In the genomic region with DNA sequence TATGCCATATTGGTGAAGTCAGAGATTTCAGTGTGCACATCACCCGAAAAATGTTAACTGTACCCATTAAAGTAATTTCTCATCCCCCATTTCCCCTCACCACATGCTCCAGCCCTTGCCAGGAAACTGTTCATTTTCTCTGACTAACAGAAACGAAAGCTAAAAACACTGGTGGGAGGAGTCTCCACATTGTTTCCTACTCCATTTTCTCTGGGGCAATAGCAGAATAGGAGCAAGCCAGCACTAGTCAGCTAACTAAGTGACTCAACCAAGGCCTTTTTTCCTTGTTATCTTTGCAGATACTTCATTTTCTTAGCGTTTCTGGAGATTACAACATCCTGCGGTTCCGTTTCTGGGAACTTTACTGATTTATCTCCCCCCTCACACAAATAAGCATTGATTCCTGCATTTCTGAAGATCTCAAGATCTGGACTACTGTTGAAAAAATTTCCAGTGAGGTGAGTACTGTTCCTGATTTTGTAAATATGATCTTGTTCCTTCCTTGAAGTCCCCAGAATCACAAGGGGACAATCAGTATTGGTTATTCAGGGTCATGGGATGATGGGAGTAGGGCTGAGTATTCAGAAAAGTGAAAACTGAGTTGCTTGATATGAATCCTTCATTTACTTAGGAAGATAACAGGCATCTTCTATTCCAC, we compare ENCODE assay signal across 8 cellular contexts. TPM values are rescaled to one million over a fixed set of nuclear protein-coding genes. Genes with fewer than 3 reads are reported as not detected.
A peak's percentile ranks its signal among the peaks of the same experiment; 100 is the strongest.
DNase-seq lines count a peak whose midpoint lies in the region; ATAC-seq and TF ChIP-seq lines count a peak whose summit lies in the region.

A gene (plus strand): TSS at position 204 of the 658 bp plus-strand sequence. CDS start 4,774 bp downstream, outside the sequence.

- H3K27me3 ChIP-seq in ACC112 (ENCODE audit: insufficient read depth, low read length) (no peaks in the 10 kb centered on the region), Peyer's patch (no peaks in the 10 kb centered on the region), psoas muscle (ENCODE audit: insufficient read depth in 3 of 3, low read length in 2 of 3) (no peaks in the 10 kb centered on the region), GM23338 (ENCODE audit: insufficient read depth) (peaks cover 39% of the 10 kb centered on the region)

- H3K9me3 ChIP-seq in Peyer's patch: no peaks in the 10 kb centered on the region
- no peaks in the 10 kb centered on the region for H3K9me3 ChIP-seq in psoas muscle

- peak within 1 kb of the TSS; percentile 97 for H3K27ac Mint-ChIP-seq in activated naive CD8-positive, alpha-beta T cell
- H3K27ac Mint-ChIP-seq in GM23338: no peak within 1 kb of the TSS

- peak within 1 kb of the TSS; percentile 92 for H3K4me3 Mint-ChIP-seq in activated naive CD8-positive, alpha-beta T cell
- no peak within 1 kb of the TSS for H3K4me3 Mint-ChIP-seq in GM23338

- 15 to 43% (median 20%) methylated on average over 5 of the region's 5 CpGs for WGBS in psoas muscle, 3 donors

- peaks cover 39% of the 10 kb centered on the region for H3K4me1 ChIP-seq in ACC112 (ENCODE audit: control insufficient read depth, insufficient read depth, low read length, unreplicated experiment)
- H3K4me1 ChIP-seq in Peyer's patch: peaks cover 0 to 26% (median 10%) of the 10 kb centered on the region in 4 donors
- no peaks in the 10 kb centered on the region for H3K4me1 ChIP-seq in psoas muscle
- H3K4me1 ChIP-seq in GM23338 (ENCODE audit: insufficient read depth): peaks cover 19% of the 10 kb centered on the region

- peak; percentile 42 to 61 for TF ChIP-seq POLR2A in Peyer's patch (IDR thresholded peaks at IDR 0.05)

- H3K9me2 ChIP-seq in GM23338 (ENCODE audit: insufficient read depth): no peaks in the 10 kb centered on the region

- H3K79me2 ChIP-seq in ACC112 (ENCODE audit: control insufficient read depth, insufficient read depth, low read length, unreplicated experiment): peaks cover 60% of the 10 kb centered on the region
- H3K79me2 ChIP-seq in GM23338 (replicated peaks; ENCODE audit: insufficient read depth): no peaks in the 10 kb centered on the region

- H3K9me3 Mint-ChIP-seq in activated naive CD8-positive, alpha-beta T cell (ENCODE audit: low read depth): peaks cover 3% of the 10 kb centered on the region
- H3K9me3 Mint-ChIP-seq in GM23338: no peaks in the 10 kb centered on the region

- TF ChIP-seq CTCF in Peyer's patch (IDR thresholded peaks at IDR 0.05) (no peak), psoas muscle (IDR thresholded peaks at IDR 0.05) (no peak), GM23338 (conservative IDR thresholded peaks at IDR 0.05; ENCODE audit: low read depth in 2 of 2) (no peak)

- peak within 1 kb of the TSS; percentile 87 for H3K4me3 ChIP-seq in ACC112 (ENCODE audit: low read depth, low read length)
- H3K4me3 ChIP-seq in Peyer's patch: peak within 1 kb of the TSS; percentile 43 to 62 (median 56)
- H3K4me3 ChIP-seq in psoas muscle: peak within 1 kb of the TSS; percentile 67
- no peak within 1 kb of the TSS for H3K4me3 ChIP-seq in GM23338

- intact Hi-C loops in psoas muscle (cut with DNase I): no loop called here

- H2AFZ ChIP-seq in ACC112 (ENCODE audit: low read length, unreplicated experiment): peak within 1 kb of the TSS; percentile 33
- H2AFZ ChIP-seq in GM23338: no peak within 1 kb of the TSS

- DNase-seq in Peyer's patch (peak in 2 of 3 donors; percentile 73 to 79), glomerular endothelial cell (ENCODE audit: extremely low read depth, low read depth, low spot score) (peak; percentile 82), psoas muscle (no peak), GM23338 (ENCODE audit: low spot score) (no peak)

- H4K20me1 ChIP-seq in GM23338 (replicated peaks; ENCODE audit: insufficient read depth): no peaks in the 10 kb centered on the region; the same call in 1 of the 2 replicates

- peaks cover 45% of the 10 kb centered on the region for H3K4me1 Mint-ChIP-seq in activated naive CD8-positive, alpha-beta T cell (ENCODE audit: low read depth)
- H3K4me1 Mint-ChIP-seq in GM23338: peaks cover 32% of the 10 kb centered on the region

- ATAC-seq in GM18520 (IDR thresholded peaks at IDR 0.05; ENCODE audit: unreplicated experiment) (peak; percentile 40), HG03064 (IDR thresholded peaks at IDR 0.05; ENCODE audit: low read depth, unreplicated experiment) (peak; percentile 59), psoas muscle (peak; percentile 51 to 90 (median 82)), GM23338 (no peak)

- H3K27ac ChIP-seq in ACC112 (ENCODE audit: low read depth, low read length) (peak within 1 kb of the TSS; percentile 98), Peyer's patch (peak within 1 kb of the TSS; percentile 77 to 87 (median 84)), psoas muscle (peak within 1 kb of the TSS; percentile 74), GM23338 (ENCODE audit: low read depth) (no peak within 1 kb of the TSS)

- no peak within 1 kb of the TSS for H3K4me2 ChIP-seq in GM23338

- peaks cover 26% of the 10 kb centered on the region for H3K36me3 Mint-ChIP-seq in activated naive CD8-positive, alpha-beta T cell
- H3K36me3 Mint-ChIP-seq in GM23338 (ENCODE audit: low read depth): no peaks in the 10 kb centered on the region; the same call in 2 of the 3 replicates

- 0 out of 2 replicates have a peak, but pooled peaks cover 3% of the 10 kb centered on the region for H3F3A ChIP-seq in GM23338 (replicated peaks; ENCODE audit: low read depth)

- H3K36me3 ChIP-seq in ACC112 (ENCODE audit: insufficient read depth, low read length): peaks cover 17% of the 10 kb centered on the region
- no peaks in the 10 kb centered on the region for H3K36me3 ChIP-seq in Peyer's patch
- H3K36me3 ChIP-seq in psoas muscle (ENCODE audit: insufficient read depth in 1 of 2, low read depth in 1 of 2): no peaks in the 10 kb centered on the region
- H3K36me3 ChIP-seq in GM23338 (ENCODE audit: insufficient read depth): no peaks in the 10 kb centered on the region

- H3K27me3 Mint-ChIP-seq in activated naive CD8-positive, alpha-beta T cell: no peaks in the 10 kb centered on the region
- H3K27me3 Mint-ChIP-seq in GM23338 (ENCODE audit: insufficient read depth, low read depth, poor library complexity): peaks cover 15% of the 10 kb centered on the region

TF ChIP-seq in GM23338, 12 proteins besides CTCF, POLR2A, EP300 and RAD21:
- TF ChIP-seq, protein P1, sequence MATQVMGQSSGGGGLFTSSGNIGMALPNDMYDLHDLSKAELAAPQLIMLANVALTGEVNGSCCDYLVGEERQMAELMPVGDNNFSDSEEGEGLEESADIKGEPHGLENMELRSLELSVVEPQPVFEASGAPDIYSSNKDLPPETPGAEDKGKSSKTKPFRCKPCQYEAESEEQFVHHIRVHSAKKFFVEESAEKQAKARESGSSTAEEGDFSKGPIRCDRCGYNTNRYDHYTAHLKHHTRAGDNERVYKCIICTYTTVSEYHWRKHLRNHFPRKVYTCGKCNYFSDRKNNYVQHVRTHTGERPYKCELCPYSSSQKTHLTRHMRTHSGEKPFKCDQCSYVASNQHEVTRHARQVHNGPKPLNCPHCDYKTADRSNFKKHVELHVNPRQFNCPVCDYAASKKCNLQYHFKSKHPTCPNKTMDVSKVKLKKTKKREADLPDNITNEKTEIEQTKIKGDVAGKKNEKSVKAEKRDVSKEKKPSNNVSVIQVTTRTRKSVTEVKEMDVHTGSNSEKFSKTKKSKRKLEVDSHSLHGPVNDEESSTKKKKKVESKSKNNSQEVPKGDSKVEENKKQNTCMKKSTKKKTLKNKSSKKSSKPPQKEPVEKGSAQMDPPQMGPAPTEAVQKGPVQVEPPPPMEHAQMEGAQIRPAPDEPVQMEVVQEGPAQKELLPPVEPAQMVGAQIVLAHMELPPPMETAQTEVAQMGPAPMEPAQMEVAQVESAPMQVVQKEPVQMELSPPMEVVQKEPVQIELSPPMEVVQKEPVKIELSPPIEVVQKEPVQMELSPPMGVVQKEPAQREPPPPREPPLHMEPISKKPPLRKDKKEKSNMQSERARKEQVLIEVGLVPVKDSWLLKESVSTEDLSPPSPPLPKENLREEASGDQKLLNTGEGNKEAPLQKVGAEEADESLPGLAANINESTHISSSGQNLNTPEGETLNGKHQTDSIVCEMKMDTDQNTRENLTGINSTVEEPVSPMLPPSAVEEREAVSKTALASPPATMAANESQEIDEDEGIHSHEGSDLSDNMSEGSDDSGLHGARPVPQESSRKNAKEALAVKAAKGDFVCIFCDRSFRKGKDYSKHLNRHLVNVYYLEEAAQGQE (IDR thresholded peaks at IDR 0.05; ENCODE audit: unreplicated experiment): no peak
- no peak for TF ChIP-seq EZH2 (IDR thresholded peaks at IDR 0.05; ENCODE audit: low read depth, unreplicated experiment)
TF ChIP-seq in GM23338: peak in this region for 0.

RNA-seq across cellular contexts. Expression of the gene that starts here (rescaled TPM):
- 100 to 1,000 TPM in 1 of 4 donors, 10 to 100 TPM in 3; 10.5 to 106 (median 24.9) TPM for total RNA-seq in Peyer's patch
- total RNA-seq in glomerular endothelial cell: 174 and 180 TPM in 2 replicates
- total RNA-seq in psoas muscle: 10 to 100 TPM; 12.6 to 29.4 (median 15.3) TPM
- polyA plus RNA-seq in psoas muscle: 10 to 100 TPM in 2 of 3 donors, 1 to 10 TPM in 1; 9.6 to 14.0 (median 13.0) TPM
- 0.31 TPM in 1 of 2 replicates, not detected in the other for total RNA-seq in GM23338 (2014; rRNA removed; shearing (Covaris generic))
- polyA plus RNA-seq in GM23338 (2016; fragmentation: Nextera tagmentation; extraction: Ambion mirVana): 1.3 and 2.1 TPM in 2 replicates

Comparison
In these comparisons a context has a peak if more than half of its experiments do, and no peak if none do; other contexts are left out.
1. DNase-seq: peak in Peyer's patch (2 of 3) and glomerular endothelial cell (single experiment); none in psoas muscle (0 of 2) and GM23338 (single experiment).